In genomic region chr17:393806-394717, GRCh38 we compare ENCODE assay signal across 1 cellular context.
TF ChIP-seq lines count a peak whose summit lies in the region.

No MANE protein-coding gene starts in this region.

TF ChIP-seq in HepG2, 621 proteins besides CTCF, POLR2A, EP300 and RAD21 (continues in another document):
- TF ChIP-seq MYNN (CRISPR knock-in tag; IDR thresholded peaks at IDR 0.05; ENCODE audit: low read depth) (no peak), ZNF672 (CRISPR knock-in tag; IDR thresholded peaks at IDR 0.05) (no peak), ZNF570 (CRISPR knock-in tag; IDR thresholded peaks at IDR 0.05; ENCODE audit: borderline replicate concordance) (no peak), ZNF432 (CRISPR knock-in tag; IDR thresholded peaks at IDR 0.05; ENCODE audit: borderline replicate concordance) (no peak), REL (CRISPR knock-in tag; conservative IDR thresholded peaks at IDR 0.05) (no peak; the same call in 1 of the 2 replicates), ZNF569 (CRISPR knock-in tag; IDR thresholded peaks at IDR 0.05; ENCODE audit: borderline replicate concordance) (no peak), NFKB2 (CRISPR knock-in tag; IDR thresholded peaks at IDR 0.05; ENCODE audit: borderline replicate concordance) (no peak), ZNF567 (CRISPR knock-in tag; IDR thresholded peaks at IDR 0.05; ENCODE audit: borderline replicate concordance) (no peak), THAP9 (CRISPR knock-in tag; IDR thresholded peaks at IDR 0.05; ENCODE audit: borderline replicate concordance) (peak; percentile 51; the same call in 1 of the 2 replicates), ZBTB40 (IDR thresholded peaks at IDR 0.05) (no peak), ZBTB40 (CRISPR knock-in tag; IDR thresholded peaks at IDR 0.05) (no peak), BCL6 (CRISPR knock-in tag; IDR thresholded peaks at IDR 0.05) (peak; percentile 77), SRY (CRISPR knock-in tag; IDR thresholded peaks at IDR 0.05) (no peak), TOPORS (CRISPR knock-in tag; IDR thresholded peaks at IDR 0.05) (0 out of 2 replicates have a peak, but pooled peaks have one; percentile 69), TEAD3 (CRISPR knock-in tag; optimal IDR thresholded peaks at IDR 0.05; ENCODE audit: borderline replicate concordance) (peak; percentile 69), ZNF616 (CRISPR knock-in tag; IDR thresholded peaks at IDR 0.05; ENCODE audit: low read depth) (no peak), ZZZ3 (CRISPR knock-in tag; IDR thresholded peaks at IDR 0.05; ENCODE audit: borderline replicate concordance) (no peak), ZNF333 (CRISPR knock-in tag; IDR thresholded peaks at IDR 0.05; ENCODE audit: borderline replicate concordance) (no peak), PREB (CRISPR knock-in tag; IDR thresholded peaks at IDR 0.05) (no peak), ZBTB33 (CRISPR knock-in tag; IDR thresholded peaks at IDR 0.05) (peak; percentile 49; the same call in 1 of the 2 replicates), ZNF768 (CRISPR knock-in tag; IDR thresholded peaks at IDR 0.05) (no peak), ZNF451 (CRISPR knock-in tag; IDR thresholded peaks at IDR 0.05) (no peak), GRHL1 (CRISPR knock-in tag; conservative IDR thresholded peaks at IDR 0.05) (no peak), NCOA2 (CRISPR knock-in tag; IDR thresholded peaks at IDR 0.05) (peak; percentile 59; the same call in 1 of the 2 replicates), TAF1 (CRISPR knock-in tag; IDR thresholded peaks at IDR 0.05) (no peak), ZMAT5 (CRISPR knock-in tag; IDR thresholded peaks at IDR 0.05; ENCODE audit: borderline replicate concordance, low read depth) (no peak), NFIB (CRISPR knock-in tag; IDR thresholded peaks at IDR 0.05; ENCODE audit: borderline replicate concordance) (no peak), RFX5 (IDR thresholded peaks at IDR 0.05; ENCODE audit: low read depth, low read length) (no peak), ISX (CRISPR knock-in tag; conservative IDR thresholded peaks at IDR 0.05) (no peak), ZNF614 (CRISPR knock-in tag; IDR thresholded peaks at IDR 0.05; ENCODE audit: borderline replicate concordance) (peak; percentile 43; the same call in 1 of the 2 replicates), TSC22D2 (CRISPR knock-in tag; IDR thresholded peaks at IDR 0.05; ENCODE audit: borderline replicate concordance) (peak; percentile 89; the same call in 1 of the 2 replicates), KLF12 (CRISPR knock-in tag; IDR thresholded peaks at IDR 0.05; ENCODE audit: borderline replicate concordance) (no peak), TCF7L2 (IDR thresholded peaks at IDR 0.05; ENCODE audit: low read depth, low read length) (no peak), NR0B2 (CRISPR knock-in tag; IDR thresholded peaks at IDR 0.05) (no peak), ZNF350 (CRISPR knock-in tag; IDR thresholded peaks at IDR 0.05; ENCODE audit: borderline replicate concordance, low read depth) (peak; percentile 53; the same call in 1 of the 2 replicates), ZSCAN31 (CRISPR knock-in tag; IDR thresholded peaks at IDR 0.05; ENCODE audit: low read depth) (no peak), TRAFD1 (CRISPR knock-in tag; IDR thresholded peaks at IDR 0.05; ENCODE audit: borderline replicate concordance) (no peak; the same call in 1 of the 2 replicates), KDM5A (IDR thresholded peaks at IDR 0.05; ENCODE audit: borderline replicate concordance, low read length) (no peak), ZNF276 (CRISPR knock-in tag; IDR thresholded peaks at IDR 0.05; ENCODE audit: low read depth) (no peak), ZFP36L2 (CRISPR knock-in tag; IDR thresholded peaks at IDR 0.05) (no peak), TOE1 (CRISPR knock-in tag; IDR thresholded peaks at IDR 0.05) (no peak)
